ENCODE assay signal across 28 cellular contexts in the genomic region with DNA sequence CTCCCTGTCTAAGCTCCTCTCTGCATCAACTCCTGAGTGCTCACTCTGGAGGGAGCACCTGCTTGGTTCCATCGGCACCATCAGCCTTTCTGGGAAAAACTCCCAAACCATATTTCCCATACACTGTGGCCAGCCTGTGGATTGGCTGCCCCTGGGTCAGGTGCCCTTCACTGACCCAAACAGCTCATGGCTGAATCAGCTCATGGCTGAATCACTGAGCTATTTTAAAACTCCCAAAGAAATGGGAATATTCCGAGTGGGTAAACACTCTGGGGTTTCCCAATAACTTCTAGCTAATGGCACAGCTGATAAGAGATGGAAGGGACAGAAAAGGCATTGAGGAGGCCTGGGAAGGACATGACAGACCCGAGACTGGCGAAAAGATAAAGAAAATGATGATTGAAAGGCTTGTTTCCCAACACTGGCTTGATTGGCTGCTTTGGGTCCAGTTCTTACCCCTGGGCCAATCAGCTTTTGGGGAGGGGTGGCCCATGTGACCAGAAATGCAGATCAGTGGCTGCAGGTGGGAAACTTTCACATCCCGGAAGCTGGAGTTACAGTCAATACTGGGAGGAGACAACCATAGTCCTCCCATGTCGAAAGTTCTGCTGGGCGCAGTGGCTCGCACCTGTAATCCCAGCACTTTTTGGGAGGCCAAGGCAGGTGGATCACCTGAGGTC. TPM values are rescaled to one million over a fixed set of nuclear protein-coding genes. Genes with fewer than 3 reads are reported as not detected.
DNase-seq lines count a peak whose midpoint lies in the region; ATAC-seq and TF ChIP-seq lines count a peak whose summit lies in the region.
"Had no signal": no experiment of that assay in that cellular context is flagged by ENCODE, and none has a peak within 500 bp of the region (broad histone marks: within the 10 kb centered on the region; RNA-seq: fewer than 3 reads in every experiment).

No MANE protein-coding gene starts in this region.

- H3K36me3 Mint-ChIP-seq in GM23338 (ENCODE audit: low read depth), result no peaks in the 10 kb centered on the region
- no peaks in the 10 kb centered on the region for H3K36me3 Mint-ChIP-seq in Calu3 (ENCODE audit: insufficient read depth, unreplicated experiment)
- H3K36me3 Mint-ChIP-seq: natural killer cell treated with Interleukin-12 subunit alpha and Interleukin-12 subunit beta and Interleukin-15 and Interleukin-18, amount 100 ng/mL, for 72 hours had no signal

- H3K4me2 ChIP-seq in GM23338, result no peak overlapping the region

- H3F3A ChIP-seq in GM23338 (replicated peaks; ENCODE audit: low read depth), result no peaks in the 10 kb centered on the region

- intact Hi-C loops in transverse colon (cut with DNase I; ENCODE audit: low total_unique reads), result no loop called here
- intact Hi-C loops in Calu3 (cut with micrococcal nuclease; ENCODE audit: unreplicated experiment), result no loop called here

- no TSS peak for BruUV-seq in Calu3 (replicated peaks; lab: Mats Ljungman, UMichigan)

- H3K27me3 Mint-ChIP-seq in GM23338 (ENCODE audit: insufficient read depth, low read depth, poor library complexity), result peaks cover 8% of the 10 kb centered on the region
- no peaks in the 10 kb centered on the region for H3K27me3 Mint-ChIP-seq in Calu3 (ENCODE audit: unreplicated experiment)

- H3K27me3 ChIP-seq in GM23338 (ENCODE audit: insufficient read depth) (no peaks in the 10 kb centered on the region), RWPE2 (ENCODE audit: insufficient read depth, poor library complexity, severe bottlenecking) (no peaks in the 10 kb centered on the region), transverse colon (no peaks in the 10 kb centered on the region)

- H3K36me3 ChIP-seq in GM23338 (ENCODE audit: insufficient read depth) (no peaks in the 10 kb centered on the region), RWPE2 (ENCODE audit: low read depth) (no peaks in the 10 kb centered on the region), transverse colon (no peaks in the 10 kb centered on the region)

- TF ChIP-seq POLR2A in transverse colon (IDR thresholded peaks at IDR 0.05), result no peak

- CTCF ChIA-PET in Calu3 (lab: Charles Lee), result no interaction called here

- H4K20me1 ChIP-seq in GM23338 (replicated peaks; ENCODE audit: insufficient read depth), result no peaks in the 10 kb centered on the region

- H2AFZ ChIP-seq in GM23338, result 0 out of 2 replicates have a peak overlapping the region, but pooled peaks have one; percentile 63

- no peaks in the 10 kb centered on the region for H3K9me2 ChIP-seq in GM23338 (ENCODE audit: insufficient read depth)

- H3K4me1 Mint-ChIP-seq in GM23338, result no peaks in the 10 kb centered on the region
- no peaks in the 10 kb centered on the region for H3K4me1 Mint-ChIP-seq in Calu3 (ENCODE audit: low read depth, unreplicated experiment)

- 91% methylated on average over 6 to 8 of the region's 8 CpGs for WGBS in transverse colon (ENCODE audit: low coverage in 1 of 2), 2 donors

- H3K79me2 ChIP-seq in GM23338 (replicated peaks; ENCODE audit: insufficient read depth), result no peaks in the 10 kb centered on the region

- H3K27ac ChIP-seq in GM23338 (ENCODE audit: low read depth) (no peak overlapping the region), RWPE2 (ENCODE audit: poor library complexity, severe bottlenecking) (no peak overlapping the region), transverse colon (no peak overlapping the region)

- H3K9me3 ChIP-seq in RWPE2 (ENCODE audit: severe bottlenecking) (no peaks in the 10 kb centered on the region), transverse colon (peaks cover 0 to 3% of the 10 kb centered on the region in 2 donors)

- H3K4me1 ChIP-seq in GM23338 (ENCODE audit: insufficient read depth) (no peaks in the 10 kb centered on the region), RWPE2 (ENCODE audit: insufficient read depth, poor library complexity, severe bottlenecking) (no peaks in the 10 kb centered on the region), transverse colon (no peaks in the 10 kb centered on the region)

- in situ Hi-C loops in transverse colon (cut with MboI; ENCODE audit: low pct_ligation_motif_present in 1 of 4, low pct_unique_long_range_greater_than_20kb in 1 of 4, low sequenced_read_pairs in 3 of 4), result no loop called here

- ATAC-seq in GM23338 (no peak), RWPE2 (ENCODE audit: low read depth) (peak; percentile 49; the same call in 1 of the 3 replicates), GM21447 (IDR thresholded peaks at IDR 0.05; ENCODE audit: unreplicated experiment) (no peak)
- ATAC-seq: activated T-cell treated with anti-CD3 and anti-CD28 coated beads, Interleukin-2, amount 50 U/mL, for 72 hours; GM12878 had no signal

- peak; percentile 20 for DNase-seq in A172 (ENCODE audit: low spot score)
- DNase-seq in GM23338 (ENCODE audit: low spot score), result no peak
- DNase-seq in RWPE2 (ENCODE audit: low spot score), result no peak
- peak; percentile 17 for DNase-seq in kidney glomerular epithelial cell (lab: John Stamatoyannopoulos, UW)
- DNase-seq in transverse colon, result no peak
- DNase-seq in NCI-H187 treated with DMSO at 0.1 percent for 48 hours (lab: John Stamatoyannopoulos, UW), result no peak
- no peak for DNase-seq in Calu3
- DNase-seq: 8988T; activated CD4-positive, alpha-beta T cell treated with anti-CD3 and anti-CD28 coated beads, Interleukin-2, amount 50 U/mL, for 48 hours; activated CD4-positive, CD25-positive, alpha-beta regulatory T cell treated with anti-CD3 and anti-CD28 coated beads, Interleukin-2, amount 50 U/mL, for 72 hours; activated T-cell treated with anti-CD3 and anti-CD28 coated beads, Interleukin-2, amount 50 U/mL, for 72 hours; CD4-positive, alpha-beta T cell; central memory CD4-positive, alpha-beta T cell; erythroblast; foreskin melanocyte; HFFc6; NCI-H1417; NCI-H2029 treated with DMSO at 0.1 percent for 48 hours; NCI-H526 treated with DMSO at 0.1 percent for 48 hours; NK-92 treated with Interleukin-12 subunit alpha and Interleukin-12 subunit beta, amount 100 ng/mL, for 24 hours; SHP77 treated with DMSO at 0.1 percent for 48 hours; stimulated activated CD4-positive, alpha-beta T cell treated with anti-CD3 and anti-CD28 coated beads, Interleukin-15, amount 100 ng/mL, for 24 hours; stimulated activated CD4-positive, alpha-beta T cell treated with anti-CD3 and anti-CD28 coated beads, Interleukin-4, amount 100 ng/mL, for 4 hours; substantia nigra had no signal

- no peak for TF ChIP-seq CTCF in GM23338 (conservative IDR thresholded peaks at IDR 0.05; ENCODE audit: low read depth in 2 of 2)
- no peak for TF ChIP-seq CTCF in RWPE2 (IDR thresholded peaks at IDR 0.05; ENCODE audit: poor library complexity, severe bottlenecking)
- no peak for TF ChIP-seq CTCF in transverse colon (IDR thresholded peaks at IDR 0.05)
- no peak for TF ChIP-seq CTCF in Calu3 (IDR thresholded peaks at IDR 0.05; ENCODE audit: unreplicated experiment)

- H3K27ac Mint-ChIP-seq in GM23338 (no peak overlapping the region), Calu3 (ENCODE audit: unreplicated experiment) (no peak overlapping the region)
- H3K27ac Mint-ChIP-seq: activated T-cell treated with anti-CD3 and anti-CD28 coated beads, Interleukin-2, amount 50 U/mL, for 72 hours; CD4-positive, alpha-beta T cell; dendritic cell treated with granulocyte-macrophage colony-stimulating factor and Interleukin-4, amounts not matched to agents 40 ng/mL and 50 ng/mL, for 4 days; HFFc6; natural killer cell treated with Interleukin-12 subunit alpha and Interleukin-12 subunit beta and Interleukin-15 and Interleukin-18, amount 100 ng/mL, for 72 hours had no signal

- H3K4me3 ChIP-seq in GM23338 (no peak overlapping the region), RWPE2 (ENCODE audit: severe bottlenecking) (no peak overlapping the region), transverse colon (no peak overlapping the region)
- H3K4me3 ChIP-seq: GM12878 had no signal

- peaks cover 7% of the 10 kb centered on the region for H3K9me3 Mint-ChIP-seq in GM23338
- peaks cover 2% of the 10 kb centered on the region for H3K9me3 Mint-ChIP-seq in Calu3 (ENCODE audit: low read depth, unreplicated experiment)
- H3K9me3 Mint-ChIP-seq: activated T-cell treated with anti-CD3 and anti-CD28 coated beads, Interleukin-2, amount 50 U/mL, for 72 hours; dendritic cell treated with granulocyte-macrophage colony-stimulating factor and Interleukin-4, amounts not matched to agents 40 ng/mL and 50 ng/mL, for 4 days; natural killer cell treated with Interleukin-12 subunit alpha and Interleukin-12 subunit beta and Interleukin-15 and Interleukin-18, amount 100 ng/mL, for 72 hours had no signal

- H3K4me3 Mint-ChIP-seq in GM23338, result no peak overlapping the region
- no peak overlapping the region for H3K4me3 Mint-ChIP-seq in Calu3 (ENCODE audit: low read depth, unreplicated experiment)
- H3K4me3 Mint-ChIP-seq: activated T-cell treated with anti-CD3 and anti-CD28 coated beads, Interleukin-2, amount 50 U/mL, for 72 hours; CD4-positive, alpha-beta T cell; dendritic cell treated with granulocyte-macrophage colony-stimulating factor and Interleukin-4, amounts not matched to agents 40 ng/mL and 50 ng/mL, for 4 days; HFFc6; natural killer cell treated with Interleukin-12 subunit alpha and Interleukin-12 subunit beta and Interleukin-15 and Interleukin-18, amount 100 ng/mL, for 72 hours had no signal

- TF ChIP-seq EP300 in transverse colon (IDR thresholded peaks at IDR 0.05; ENCODE audit: low read depth), result no peak

TF ChIP-seq in GM23338, 12 proteins besides CTCF, POLR2A, EP300 and RAD21 (continues in another document):
- TF ChIP-seq, protein P1, sequence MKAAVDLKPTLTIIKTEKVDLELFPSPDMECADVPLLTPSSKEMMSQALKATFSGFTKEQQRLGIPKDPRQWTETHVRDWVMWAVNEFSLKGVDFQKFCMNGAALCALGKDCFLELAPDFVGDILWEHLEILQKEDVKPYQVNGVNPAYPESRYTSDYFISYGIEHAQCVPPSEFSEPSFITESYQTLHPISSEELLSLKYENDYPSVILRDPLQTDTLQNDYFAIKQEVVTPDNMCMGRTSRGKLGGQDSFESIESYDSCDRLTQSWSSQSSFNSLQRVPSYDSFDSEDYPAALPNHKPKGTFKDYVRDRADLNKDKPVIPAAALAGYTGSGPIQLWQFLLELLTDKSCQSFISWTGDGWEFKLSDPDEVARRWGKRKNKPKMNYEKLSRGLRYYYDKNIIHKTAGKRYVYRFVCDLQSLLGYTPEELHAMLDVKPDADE (IDR thresholded peaks at IDR 0.05), result no peak
- TF ChIP-seq NANOG (IDR thresholded peaks at IDR 0.05; ENCODE audit: borderline replicate concordance), result no peak

RNA-seq across cellular contexts. Expression of a gene that starts 37.3 kb away (rescaled TPM):
- 1.7 and 2.1 TPM in 2 replicates for total RNA-seq in A172 (2014; rRNA removed; shearing (Covaris generic))
- total RNA-seq in GM23338 (2014; rRNA removed; shearing (Covaris generic)), result 10.0 and 15.0 TPM in 2 replicates
- 9.9 and 11.2 TPM in 2 replicates for polyA plus RNA-seq in GM23338 (2016; fragmentation: Nextera tagmentation; extraction: Ambion mirVana)
- total RNA-seq in transverse colon, result 10 to 100 TPM; 12.0 to 17.1 (median 16.2) TPM
- total RNA-seq in Calu3 (2022), result 3.6 and 5.9 TPM in 2 replicates

Comparison
In these comparisons a context has a peak if more than half of its experiments do, and no peak if none do; other contexts are left out.
1. DNase-seq: peak in A172 (single experiment) and kidney glomerular epithelial cell (single experiment); none in GM23338 (single experiment), RWPE2 (single experiment), transverse colon (single experiment), NCI-H187 treated with DMSO at 0.1 percent for 48 hours (single experiment) and Calu3 (single experiment).